Comparison of ENCODE assay signal across 10 cellular contexts in genomic region chr15:74870496-74871213, GRCh38. TPM values are rescaled to one million over a fixed set of nuclear protein-coding genes. Genes with fewer than 3 reads are reported as not detected.
DNase-seq lines count a peak whose midpoint lies in the region; ATAC-seq and TF ChIP-seq lines count a peak whose summit lies in the region.
"Had no signal": no experiment of that assay in that cellular context is flagged by ENCODE, and none has a peak within 500 bp of the region (broad histone marks: within the 10 kb centered on the region; RNA-seq: fewer than 3 reads in every experiment).

No MANE protein-coding gene starts in this region.

- peak overlapping the region; percentile 43 to 97 (median 78) for H3K27ac ChIP-seq in heart left ventricle
- peak overlapping the region; percentile 19 to 98 (median 73) for H3K27ac ChIP-seq in adrenal gland
- H3K27ac ChIP-seq in upper lobe of right lung: peak overlapping the region; percentile 71
- H3K27ac ChIP-seq: SJSA1 had no signal

- no peak for TF ChIP-seq POLR2A in heart left ventricle (IDR thresholded peaks at IDR 0.05)
- no peak for TF ChIP-seq POLR2A in adrenal gland (IDR thresholded peaks at IDR 0.05)

- intact Hi-C loops in heart left ventricle (cut with DNase I): loop anchor here in 1 of 10 donors (5.0 kb wide), 1 partner anchor 37 kb away; the partner anchor contains the start of gene FAM219B
- intact Hi-C loops in Right ventricle myocardium superior (cut with DNase I): no loop called here
- intact Hi-C loops in adrenal gland (cut with DNase I): no loop called here
- intact Hi-C loops in upper lobe of right lung (cut with DNase I): no loop called here

- H3K36me3 ChIP-seq in heart left ventricle: peaks cover 0 to 9% (median 0%) of the 10 kb centered on the region in 9 donors
- H3K36me3 ChIP-seq in adrenal gland (replicated peaks in 1 of 2): peaks cover 0 to 5% of the 10 kb centered on the region in 2 donors
- no peaks in the 10 kb centered on the region for H3K36me3 ChIP-seq in upper lobe of right lung

- no peaks in the 10 kb centered on the region for H3K9me3 Mint-ChIP-seq in memory B cell

- H3K27me3 Mint-ChIP-seq in memory B cell: no peaks in the 10 kb centered on the region

- TF ChIP-seq CTCF in heart left ventricle (IDR thresholded peaks at IDR 0.05) (no peak), adrenal gland (IDR thresholded peaks at IDR 0.05) (no peak), upper lobe of right lung (IDR thresholded peaks at IDR 0.05) (no peak)

- H3K27me3 ChIP-seq in heart left ventricle (no peaks in the 10 kb centered on the region), adrenal gland (no peaks in the 10 kb centered on the region), upper lobe of right lung (no peaks in the 10 kb centered on the region)
- H3K27me3 ChIP-seq: SJSA1 had no signal

- no peak for ATAC-seq in heart left ventricle
- no peak for ATAC-seq in Right ventricle myocardium superior (ENCODE audit: poor library complexity)
- no peak for ATAC-seq in memory B cell (ENCODE audit: low read depth)
- ATAC-seq in upper lobe of right lung: no peak
- ATAC-seq in GM21717 (IDR thresholded peaks at IDR 0.05; ENCODE audit: unreplicated experiment): no peak

- H3K4me1 ChIP-seq in heart left ventricle: peaks cover 11 to 77% (median 65%) of the 10 kb centered on the region in 12 donors
- peaks cover 46 to 68% of the 10 kb centered on the region in 2 donors for H3K4me1 ChIP-seq in adrenal gland (replicated peaks in 1 of 2)
- H3K4me1 ChIP-seq in upper lobe of right lung: peaks cover 65% of the 10 kb centered on the region

- peak overlapping the region; percentile 77 for H3K4me3 Mint-ChIP-seq in memory B cell

- no peaks in the 10 kb centered on the region for H3K9me3 ChIP-seq in heart left ventricle
- H3K9me3 ChIP-seq in adrenal gland (replicated peaks in 1 of 3): no peaks in the 10 kb centered on the region
- H3K9me3 ChIP-seq in upper lobe of right lung: no peaks in the 10 kb centered on the region
- H3K9me3 ChIP-seq: SJSA1 had no signal

- H3K4me1 Mint-ChIP-seq in memory B cell: peaks cover 51% of the 10 kb centered on the region

- peaks cover 15% of the 10 kb centered on the region for H3K36me3 Mint-ChIP-seq in memory B cell

- DNase-seq in heart left ventricle (no peak), Right ventricle myocardium superior (no peak), adrenal gland (no peak), memory B cell (ENCODE audit: low spot score in 2 of 2) (no peak), upper lobe of right lung (no peak), COR-L47 (lab: John Stamatoyannopoulos, UW) (no peak), NCI-H146 treated with DMSO at 0.1 percent for 48 hours (lab: John Stamatoyannopoulos, UW; ENCODE audit: unreplicated experiment) (no peak)

- H3K4me3 ChIP-seq in heart left ventricle (peak overlapping the region in 3 of 12 donors; percentile 8 to 86 (median 17)), adrenal gland (peak overlapping the region in 1 of 4 donors; percentile 22), upper lobe of right lung (peak overlapping the region; percentile 17)
- H3K4me3 ChIP-seq: SJSA1 had no signal

- H3K27ac Mint-ChIP-seq in memory B cell: peak overlapping the region; percentile 69

- 32 to 37% (median 34%) methylated on average over 6 of the region's 6 CpGs for WGBS in heart left ventricle, 4 donors
- WGBS in adrenal gland, 4 donors: 8 to 15% (median 10%) methylated on average over 6 of the region's 6 CpGs

RNA-seq across cellular contexts. Expression of gene SCAMP2, which starts 2.5 kb away (rescaled TPM):
- total RNA-seq in heart left ventricle (10 to 100 TPM; 34.9 to 84.8 (median 46.0) TPM), Right ventricle myocardium superior (38.8 TPM), adrenal gland (100 to 1,000 TPM in 5 of 8 donors, 10 to 100 TPM in 3; 79.1 to 185 (median 104) TPM), upper lobe of right lung (115 TPM)
- polyA plus RNA-seq in heart left ventricle (10 to 100 TPM; 25.1 to 90.5 TPM), adrenal gland (100 to 1,000 TPM in 1 of 3 donors, 10 to 100 TPM in 2; 45.0 to 109 (median 61.9) TPM)

RNA-seq across cellular contexts. Expression of gene MPI, which starts 19.2 kb away (rescaled TPM):
- 10 to 100 TPM; 22.4 to 85.7 (median 59.3) TPM for total RNA-seq in heart left ventricle
- polyA plus RNA-seq in heart left ventricle: 10 to 100 TPM; 28.9 to 44.2 TPM
- 53.2 TPM for total RNA-seq in Right ventricle myocardium superior
- 100 to 1,000 TPM in 5 of 8 donors, 10 to 100 TPM in 3; 68.7 to 218 (median 125) TPM for total RNA-seq in adrenal gland
- 100 to 1,000 TPM in 1 of 3 donors, 10 to 100 TPM in 2; 26.2 to 123 (median 37.9) TPM for polyA plus RNA-seq in adrenal gland
- total RNA-seq in upper lobe of right lung: 26.7 TPM

RNA-seq across cellular contexts. Expression of gene ULK3, which starts 27.7 kb away (rescaled TPM):
- 10 to 100 TPM; 22.6 to 39.3 (median 29.5) TPM for total RNA-seq in heart left ventricle
- 10 to 100 TPM; 28.0 to 29.3 TPM for polyA plus RNA-seq in heart left ventricle
- 35.8 TPM for total RNA-seq in Right ventricle myocardium superior
- 10 to 100 TPM; 30.1 to 83.6 (median 52.5) TPM for total RNA-seq in adrenal gland
- 100 to 1,000 TPM in 2 of 3 donors, 10 to 100 TPM in 1; 21.7 to 126 (median 124) TPM for polyA plus RNA-seq in adrenal gland
- 43.9 TPM for total RNA-seq in upper lobe of right lung

RNA-seq across cellular contexts. Expression of gene FAM219B, which starts 36.0 kb away (rescaled TPM):
- total RNA-seq in heart left ventricle (100 to 1,000 TPM in 3 of 9 donors, 10 to 100 TPM in 6; 37.0 to 110 (median 88.8) TPM), Right ventricle myocardium superior (115 TPM), adrenal gland (100 to 1,000 TPM in 1 of 8 donors, 10 to 100 TPM in 7; 44.0 to 111 (median 78.0) TPM), upper lobe of right lung (75.4 TPM)
- polyA plus RNA-seq in heart left ventricle (10 to 100 TPM; 31.3 to 39.0 TPM), adrenal gland (10 to 100 TPM; 45.0 to 54.5 (median 51.4) TPM)

RNA-seq across cellular contexts. Expression of gene CPLX3, which starts 44.2 kb away (rescaled TPM):
- total RNA-seq in heart left ventricle (1 to 10 TPM in 5 of 9 donors, under 1 TPM in 1, not detected in 3; 0.14 to 3.3 (median 2.0) TPM), Right ventricle myocardium superior (3.6 TPM), adrenal gland (1 to 10 TPM in 2 of 8 donors, under 1 TPM in 4, not detected in 2; 0.51 to 3.6 (median 0.75) TPM), upper lobe of right lung (not detected)
- polyA plus RNA-seq in heart left ventricle (1 to 10 TPM in 1 of 2 donors, under 1 TPM in 1; 0.06 to 1.5 TPM), adrenal gland (10 to 100 TPM in 2 of 3 donors, 1 to 10 TPM in 1; 1.1 to 24.1 (median 24.0) TPM)
- total RNA-seq: epithelial cell of proximal tubule, SJSA1 had no signal
